8 cellular contexts compared by ENCODE assay signal in genomic region chrX:39821011-39821708, GRCh38.
DNase-seq lines count a peak whose midpoint lies in the region; ATAC-seq and TF ChIP-seq lines count a peak whose summit lies in the region.

No MANE protein-coding gene starts in this region.

- H3K27ac ChIP-seq in HUES48 (ENCODE audit: low read depth, low read length) (peak overlapping the region; percentile 79), iPS-18a (ENCODE audit: low read length) (no peak overlapping the region)

- H3K9me3 ChIP-seq in HUES48 (ENCODE audit: control insufficient read depth, insufficient read depth, low read length) (no peaks in the 10 kb centered on the region), iPS-18a (ENCODE audit: control insufficient read depth, low read depth, low read length) (no peaks in the 10 kb centered on the region)

- no peak for TF ChIP-seq CTCF in AG10803 (conservative IDR thresholded peaks at IDR 0.05; ENCODE audit: low read length)

- H3K4me3 ChIP-seq in AG10803 (ENCODE audit: low read length) = peak overlapping the region; percentile 39
- H3K4me3 ChIP-seq in HUES48 (ENCODE audit: low read depth, low read length) = peak overlapping the region; percentile 51; the same call in 1 of the 2 replicates
- peak overlapping the region; percentile 61 for H3K4me3 ChIP-seq in iPS-18a (ENCODE audit: low read length)

- H3K27me3 ChIP-seq in HUES48 (ENCODE audit: control insufficient read depth, insufficient read depth, low read length) (peaks cover 9% of the 10 kb centered on the region; the same call in 1 of the 2 replicates), iPS-18a (ENCODE audit: control insufficient read depth, insufficient read depth, low read length) (peaks cover 20% of the 10 kb centered on the region)

- H3K36me3 ChIP-seq in HUES48 (ENCODE audit: control insufficient read depth, insufficient read depth, low read length) = no peaks in the 10 kb centered on the region
- H3K36me3 ChIP-seq in iPS-18a (ENCODE audit: control insufficient read depth, low read depth, low read length) = no peaks in the 10 kb centered on the region

- H3K9ac ChIP-seq in HUES48 (ENCODE audit: low read depth, low read length) (no peak overlapping the region), iPS-18a (ENCODE audit: low read length) (peak overlapping the region; percentile 55)

- peaks cover 34% of the 10 kb centered on the region for H3K4me1 ChIP-seq in HUES48 (ENCODE audit: control insufficient read depth, insufficient read depth, low read length)
- peaks cover 57% of the 10 kb centered on the region for H3K4me1 ChIP-seq in iPS-18a (ENCODE audit: control insufficient read depth, low read depth, low read length)

- peak; percentile 20 for DNase-seq in AG10803 (ENCODE audit: low read depth)
- peak; percentile 29 to 40 for DNase-seq in activated T-cell treated with anti-CD3 and anti-CD28 coated beads, Interleukin-2, amount 50 U/mL, for 48 hours
- peak; percentile 5 to 32 for DNase-seq in stimulated activated CD8-positive, alpha-beta memory T cell treated with anti-CD3 and anti-CD28 coated beads, Interleukin-4, amount 100 ng/mL, for 4 hours (ENCODE audit: low read depth in 2 of 2, low spot score in 1 of 2)
- no peak for DNase-seq in SKM-1 treated with dmso at 0.1 percent for 144 hours (lab: John Stamatoyannopoulos, UW; ENCODE audit: unreplicated experiment)
- DNase-seq in NCI-H2029 treated with DMSO at 0.1 percent for 48 hours (lab: John Stamatoyannopoulos, UW) = no peak

- ATAC-seq in HG03196 (IDR thresholded peaks at IDR 0.05; ENCODE audit: unreplicated experiment) = no peak

Comparison
In these comparisons a context has a peak if more than half of its experiments do, and no peak if none do; other contexts are left out.
1. DNase-seq: peak in AG10803 (single experiment), activated T-cell treated with anti-CD3 and anti-CD28 coated beads, Interleukin-2, amount 50 U/mL, for 48 hours (2 of 2) and stimulated activated CD8-positive, alpha-beta memory T cell treated with anti-CD3 and anti-CD28 coated beads, Interleukin-4, amount 100 ng/mL, for 4 hours (2 of 2); none in SKM-1 treated with dmso at 0.1 percent for 144 hours (single experiment) and NCI-H2029 treated with DMSO at 0.1 percent for 48 hours (single experiment).
2. Peak in every context shown above with its lines, with median percentiles within 50 percentile points of each other: H3K4me3 ChIP-seq.